Comparison of ENCODE assay signal across 1 cellular context in the genomic region with DNA sequence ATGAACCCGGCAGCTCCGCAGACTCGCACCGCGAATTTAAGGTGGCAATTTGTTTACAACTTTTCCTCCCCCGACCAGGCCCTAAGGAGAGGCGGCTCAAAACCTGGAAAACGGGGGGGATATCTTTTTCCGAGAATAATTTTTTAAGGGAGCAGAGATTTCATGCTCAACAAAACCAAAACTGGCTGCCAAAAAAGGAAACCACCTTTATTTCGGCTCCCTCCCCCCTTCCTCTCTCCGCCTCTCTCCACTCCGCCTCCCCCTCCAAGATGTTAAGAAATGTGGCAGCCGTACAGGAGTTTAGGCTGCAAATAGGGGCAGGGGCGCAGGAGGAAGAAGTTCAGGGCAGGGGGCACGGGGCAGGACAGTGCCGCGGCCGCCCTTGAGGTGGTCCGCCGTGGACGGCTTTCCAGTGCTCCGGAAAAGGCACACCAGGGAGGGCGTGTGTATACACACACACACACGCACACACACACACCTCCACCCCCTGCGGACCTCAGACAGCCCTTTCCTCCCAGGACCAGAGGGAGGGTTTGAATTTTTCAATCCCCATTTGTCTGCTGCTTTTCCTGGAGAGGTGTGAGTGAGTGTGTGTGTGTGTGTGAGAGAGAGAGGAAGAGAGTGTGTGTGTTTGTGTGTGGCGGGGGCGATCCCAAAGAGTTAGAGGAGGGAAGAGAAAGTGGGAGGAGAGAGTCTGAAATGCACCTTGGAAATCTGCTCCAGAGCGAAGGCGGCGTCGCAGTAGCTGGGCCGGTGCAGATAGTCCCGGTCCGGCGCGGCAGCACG.
TF ChIP-seq lines count a peak whose summit lies in the region.

No MANE protein-coding gene starts in this region.

TF ChIP-seq in K562, 482 proteins besides CTCF, POLR2A, EP300 and RAD21 (continued from another document and continues in another):
- TF ChIP-seq CREB5 (CRISPR knock-in tag; IDR thresholded peaks at IDR 0.05) (no peak), FOXK1 (CRISPR knock-in tag; IDR thresholded peaks at IDR 0.05; ENCODE audit: borderline replicate concordance) (no peak), POLR2H (tag; IDR thresholded peaks at IDR 0.05; ENCODE audit: low read depth) (no peak), EGR1 (conservative IDR thresholded peaks at IDR 0.05) (peak; percentile 82), ZNF512 (tag; IDR thresholded peaks at IDR 0.05) (no peak), KAT8 (IDR thresholded peaks at IDR 0.05; ENCODE audit: low read depth) (no peak), KAT2B (IDR thresholded peaks at IDR 0.05; ENCODE audit: low read depth, low read length) (no peak), SIRT6 (IDR thresholded peaks at IDR 0.05; ENCODE audit: low read depth, low read length) (no peak), SUPT5H (IDR thresholded peaks at IDR 0.05) (peak; percentile 46), MTA2 (IDR thresholded peaks at IDR 0.05; ENCODE audit: low read depth) (peak; percentile 19; the same call in 1 of the 2 replicates), NCOA6 (IDR thresholded peaks at IDR 0.05) (0 out of 2 replicates have a peak, but pooled peaks have one; percentile 46), E2F3 (CRISPR knock-in tag; IDR thresholded peaks at IDR 0.05) (no peak), DNMT1 (IDR thresholded peaks at IDR 0.05) (no peak), FOXJ2 (tag; IDR thresholded peaks at IDR 0.05) (peak; percentile 47; the same call in 1 of the 2 replicates), MBD2 (IDR thresholded peaks at IDR 0.05; ENCODE audit: borderline replicate concordance, low read depth) (peak; percentile 30; the same call in 1 of the 2 replicates), ELK1 (CRISPR knock-in tag; IDR thresholded peaks at IDR 0.05) (no peak), SMAD4 (CRISPR knock-in tag; conservative IDR thresholded peaks at IDR 0.05) (peak; percentile 63; the same call in 1 of the 2 replicates), ZKSCAN8 (CRISPR knock-in tag; IDR thresholded peaks at IDR 0.05) (no peak), RBM15 (IDR thresholded peaks at IDR 0.05; ENCODE audit: insufficient read depth, low read length) (no peak), ZNF41 (CRISPR knock-in tag; conservative IDR thresholded peaks at IDR 0.05) (no peak), ZNF444 (CRISPR knock-in tag; IDR thresholded peaks at IDR 0.05) (no peak), ETV6 (IDR thresholded peaks at IDR 0.05; ENCODE audit: borderline replicate concordance in 1 of 2, low read depth in 2 of 2, low read length in 1 of 2) (no peak), ETV6 (CRISPR knock-in tag; IDR thresholded peaks at IDR 0.05; ENCODE audit: borderline replicate concordance) (no peak), ZNF583 (CRISPR knock-in tag; IDR thresholded peaks at IDR 0.05) (no peak), ATF1 (CRISPR knock-in tag; IDR thresholded peaks at IDR 0.05) (no peak), ATF1 (tag; IDR thresholded peaks at IDR 0.05) (peak; percentile 43), PHB2 (IDR thresholded peaks at IDR 0.05; ENCODE audit: low read depth) (peak; percentile 34; the same call in 1 of the 2 replicates), MAFG (tag; conservative IDR thresholded peaks at IDR 0.05) (no peak), ETS2 (tag; IDR thresholded peaks at IDR 0.05; ENCODE audit: borderline replicate concordance, poor library complexity, severe bottlenecking) (no peak), EHMT2 (IDR thresholded peaks at IDR 0.05) (0 out of 2 replicates have a peak, but pooled peaks have one; percentile 13), MYNN (IDR thresholded peaks at IDR 0.05) (no peak), MYNN (CRISPR knock-in tag; IDR thresholded peaks at IDR 0.05) (no peak), SAP30 (IDR thresholded peaks at IDR 0.05; ENCODE audit: borderline replicate concordance, insufficient read depth, low read depth, low read length, poor library complexity, severe bottlenecking) (peak; percentile 46), CHCHD3 (CRISPR knock-in tag; IDR thresholded peaks at IDR 0.05) (no peak), ELF1 (tag; IDR thresholded peaks at IDR 0.05) (peak; percentile 30; the same call in 1 of the 2 replicates), NONO (IDR thresholded peaks at IDR 0.05; ENCODE audit: low read depth in 2 of 2, low read length in 1 of 2) (no peak), SMARCA4 (IDR thresholded peaks at IDR 0.05) (peak; percentile 54)
- TF ChIP-seq, protein P1, sequence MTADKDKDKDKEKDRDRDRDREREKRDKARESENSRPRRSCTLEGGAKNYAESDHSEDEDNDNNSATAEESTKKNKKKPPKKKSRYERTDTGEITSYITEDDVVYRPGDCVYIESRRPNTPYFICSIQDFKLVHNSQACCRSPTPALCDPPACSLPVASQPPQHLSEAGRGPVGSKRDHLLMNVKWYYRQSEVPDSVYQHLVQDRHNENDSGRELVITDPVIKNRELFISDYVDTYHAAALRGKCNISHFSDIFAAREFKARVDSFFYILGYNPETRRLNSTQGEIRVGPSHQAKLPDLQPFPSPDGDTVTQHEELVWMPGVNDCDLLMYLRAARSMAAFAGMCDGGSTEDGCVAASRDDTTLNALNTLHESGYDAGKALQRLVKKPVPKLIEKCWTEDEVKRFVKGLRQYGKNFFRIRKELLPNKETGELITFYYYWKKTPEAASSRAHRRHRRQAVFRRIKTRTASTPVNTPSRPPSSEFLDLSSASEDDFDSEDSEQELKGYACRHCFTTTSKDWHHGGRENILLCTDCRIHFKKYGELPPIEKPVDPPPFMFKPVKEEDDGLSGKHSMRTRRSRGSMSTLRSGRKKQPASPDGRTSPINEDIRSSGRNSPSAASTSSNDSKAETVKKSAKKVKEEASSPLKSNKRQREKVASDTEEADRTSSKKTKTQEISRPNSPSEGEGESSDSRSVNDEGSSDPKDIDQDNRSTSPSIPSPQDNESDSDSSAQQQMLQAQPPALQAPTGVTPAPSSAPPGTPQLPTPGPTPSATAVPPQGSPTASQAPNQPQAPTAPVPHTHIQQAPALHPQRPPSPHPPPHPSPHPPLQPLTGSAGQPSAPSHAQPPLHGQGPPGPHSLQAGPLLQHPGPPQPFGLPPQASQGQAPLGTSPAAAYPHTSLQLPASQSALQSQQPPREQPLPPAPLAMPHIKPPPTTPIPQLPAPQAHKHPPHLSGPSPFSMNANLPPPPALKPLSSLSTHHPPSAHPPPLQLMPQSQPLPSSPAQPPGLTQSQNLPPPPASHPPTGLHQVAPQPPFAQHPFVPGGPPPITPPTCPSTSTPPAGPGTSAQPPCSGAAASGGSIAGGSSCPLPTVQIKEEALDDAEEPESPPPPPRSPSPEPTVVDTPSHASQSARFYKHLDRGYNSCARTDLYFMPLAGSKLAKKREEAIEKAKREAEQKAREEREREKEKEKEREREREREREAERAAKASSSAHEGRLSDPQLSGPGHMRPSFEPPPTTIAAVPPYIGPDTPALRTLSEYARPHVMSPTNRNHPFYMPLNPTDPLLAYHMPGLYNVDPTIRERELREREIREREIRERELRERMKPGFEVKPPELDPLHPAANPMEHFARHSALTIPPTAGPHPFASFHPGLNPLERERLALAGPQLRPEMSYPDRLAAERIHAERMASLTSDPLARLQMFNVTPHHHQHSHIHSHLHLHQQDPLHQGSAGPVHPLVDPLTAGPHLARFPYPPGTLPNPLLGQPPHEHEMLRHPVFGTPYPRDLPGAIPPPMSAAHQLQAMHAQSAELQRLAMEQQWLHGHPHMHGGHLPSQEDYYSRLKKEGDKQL (CRISPR knock-in tag; IDR thresholded peaks at IDR 0.05; ENCODE audit: borderline replicate concordance) = no peak
- TF ChIP-seq, protein P2, sequence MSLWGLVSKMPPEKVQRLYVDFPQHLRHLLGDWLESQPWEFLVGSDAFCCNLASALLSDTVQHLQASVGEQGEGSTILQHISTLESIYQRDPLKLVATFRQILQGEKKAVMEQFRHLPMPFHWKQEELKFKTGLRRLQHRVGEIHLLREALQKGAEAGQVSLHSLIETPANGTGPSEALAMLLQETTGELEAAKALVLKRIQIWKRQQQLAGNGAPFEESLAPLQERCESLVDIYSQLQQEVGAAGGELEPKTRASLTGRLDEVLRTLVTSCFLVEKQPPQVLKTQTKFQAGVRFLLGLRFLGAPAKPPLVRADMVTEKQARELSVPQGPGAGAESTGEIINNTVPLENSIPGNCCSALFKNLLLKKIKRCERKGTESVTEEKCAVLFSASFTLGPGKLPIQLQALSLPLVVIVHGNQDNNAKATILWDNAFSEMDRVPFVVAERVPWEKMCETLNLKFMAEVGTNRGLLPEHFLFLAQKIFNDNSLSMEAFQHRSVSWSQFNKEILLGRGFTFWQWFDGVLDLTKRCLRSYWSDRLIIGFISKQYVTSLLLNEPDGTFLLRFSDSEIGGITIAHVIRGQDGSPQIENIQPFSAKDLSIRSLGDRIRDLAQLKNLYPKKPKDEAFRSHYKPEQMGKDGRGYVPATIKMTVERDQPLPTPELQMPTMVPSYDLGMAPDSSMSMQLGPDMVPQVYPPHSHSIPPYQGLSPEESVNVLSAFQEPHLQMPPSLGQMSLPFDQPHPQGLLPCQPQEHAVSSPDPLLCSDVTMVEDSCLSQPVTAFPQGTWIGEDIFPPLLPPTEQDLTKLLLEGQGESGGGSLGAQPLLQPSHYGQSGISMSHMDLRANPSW (CRISPR knock-in tag; IDR thresholded peaks at IDR 0.05) = no peak
